In the genomic region with DNA sequence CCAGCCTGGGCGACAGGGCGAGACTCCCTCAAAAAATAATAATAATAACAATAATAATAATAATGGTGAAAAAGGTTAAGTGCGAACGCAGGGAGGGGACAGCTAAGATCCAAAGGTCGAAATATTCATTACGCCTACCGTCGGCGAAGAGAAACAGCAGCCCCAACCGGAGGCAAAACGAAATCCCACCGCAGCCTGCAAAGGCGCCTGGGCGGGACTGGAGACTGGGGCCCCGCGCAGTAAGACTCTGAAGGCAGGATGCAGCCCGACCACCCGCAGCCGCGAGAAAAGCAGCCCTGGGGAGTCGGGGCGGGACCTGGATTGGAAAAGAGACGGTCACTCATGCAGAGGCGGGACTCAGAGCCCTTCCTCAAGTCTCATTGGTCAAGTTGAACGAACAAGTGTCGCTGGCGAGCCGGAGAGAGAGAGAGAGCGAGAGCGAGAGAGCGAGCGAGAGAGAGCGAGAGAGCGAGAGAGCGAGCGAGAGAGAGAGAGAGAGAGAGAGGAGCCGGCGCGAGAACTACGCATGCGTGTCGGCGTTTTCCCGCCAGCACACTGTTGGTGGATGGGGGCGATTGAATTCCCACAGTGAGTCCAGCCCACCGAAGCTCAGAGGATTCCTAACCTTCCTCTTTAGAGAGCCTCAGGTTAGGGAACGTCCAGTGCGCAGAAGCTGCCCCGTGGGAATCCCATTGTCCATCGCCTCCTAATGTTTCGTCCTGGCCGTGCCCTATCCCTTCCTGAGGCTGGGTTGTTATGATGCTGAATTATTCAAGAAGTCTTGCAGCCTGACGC, we compare ENCODE assay signal across 8 cellular contexts. TPM values are rescaled to one million over a fixed set of nuclear protein-coding genes. Genes with fewer than 3 reads are reported as not detected.
DNase-seq lines count a peak whose midpoint lies in the region; ATAC-seq and TF ChIP-seq lines count a peak whose summit lies in the region.

No MANE protein-coding gene starts in this region.

- H3K4me3 Mint-ChIP-seq in activated B cell treated with CpG ODN at 0.5 μM for 24 hours: peak overlapping the region; percentile 85

- H3K4me1 Mint-ChIP-seq in activated B cell treated with CpG ODN at 0.5 μM for 24 hours: peaks cover 39% of the 10 kb centered on the region

- H3K27me3 Mint-ChIP-seq in activated B cell treated with CpG ODN at 0.5 μM for 24 hours: peaks cover 2% of the 10 kb centered on the region

- CTCF ChIA-PET in activated B cell treated with CpG ODN at 0.5 μM for 24 hours (lab: Charles Lee): interaction anchor here (0.6 to 1.4 kb wide), 5 partner anchors 18 to 79 kb away, joined by 3 to 5 read pairs (median 4); no protein-coding TSS in a partner anchor

- intact Hi-C loops in activated B cell treated with CpG ODN at 0.5 μM for 24 hours (cut with micrococcal nuclease): loop anchor here (1.0 to 5.0 kb wide), 7 partner anchors 11 to 79 kb away; partner anchors contain the start of genes ENTREP3, FDPS, HCN3 and MTX1

- peaks cover 7% of the 10 kb centered on the region for H3K36me3 Mint-ChIP-seq in activated B cell treated with CpG ODN at 0.5 μM for 24 hours (ENCODE audit: low read depth)

- H3K9me3 Mint-ChIP-seq in activated B cell treated with CpG ODN at 0.5 μM for 24 hours: no peaks in the 10 kb centered on the region

- peak overlapping the region; percentile 96 for H3K27ac Mint-ChIP-seq in activated B cell treated with CpG ODN at 0.5 μM for 24 hours

- DNase-seq in AG20443 (ENCODE audit: low spot score) (peak; percentile 95), NCI-H226 (peak; percentile 98), activated B cell treated with CpG ODN at 0.5 μM for 24 hours (peak; percentile 87), islet precursor cell (peak; percentile 100)
- peak; percentile 96 for DNase-seq in central memory CD4-positive, alpha-beta T cell
- DNase-seq in stimulated activated CD4-positive, alpha-beta T cell treated with anti-CD3 and anti-CD28 coated beads, Interleukin-12 subunit alpha, Interleukin-12 subunit beta, amount 100 ng/mL, for 4 hours: peak; percentile 82

- ATAC-seq in GM19023 (IDR thresholded peaks at IDR 0.05; ENCODE audit: unreplicated experiment) (peak; percentile 82), HG03196 (IDR thresholded peaks at IDR 0.05; ENCODE audit: unreplicated experiment) (peak; percentile 84), activated B cell treated with CpG ODN at 0.5 μM for 24 hours (ENCODE audit: low read depth) (peak; percentile 97)

- TF ChIP-seq CTCF in activated B cell treated with CpG ODN at 0.5 μM for 24 hours (IDR thresholded peaks at IDR 0.05): no peak

- POLR2A ChIA-PET in activated B cell treated with CpG ODN at 0.5 μM for 24 hours (lab: Charles Lee): interaction anchor here (0.8 to 2.7 kb wide), 12 partner anchors 11 to 319 kb away, joined by 3 to 13 read pairs (median 6); partner anchors contain the start of genes ENTREP3, FDPS, KRTCAP2 and MTX1

RNA-seq across cellular contexts. Expression of gene ENTREP3, which starts 10.7 kb away (rescaled TPM):
- 13.7 and 14.8 TPM in 2 replicates for total RNA-seq in activated B cell treated with CpG ODN at 0.5 μM for 24 hours

RNA-seq across cellular contexts. Expression of gene SCAMP3, which starts 17.6 kb away (rescaled TPM):
- total RNA-seq in activated B cell treated with CpG ODN at 0.5 μM for 24 hours: 71.8 and 78.6 TPM in 2 replicates

RNA-seq across cellular contexts. Expression of gene CLK2, which starts 28.7 kb away (rescaled TPM):
- total RNA-seq in activated B cell treated with CpG ODN at 0.5 μM for 24 hours: 109 and 112 TPM in 2 replicates

RNA-seq across cellular contexts. Expression of gene HCN3, which starts 32.7 kb away (rescaled TPM):
- total RNA-seq in activated B cell treated with CpG ODN at 0.5 μM for 24 hours: 2.7 TPM in 2 replicates

RNA-seq across cellular contexts. Expression of gene MTX1, which starts 36.1 kb away (rescaled TPM):
- 36.7 and 38.2 TPM in 2 replicates for total RNA-seq in activated B cell treated with CpG ODN at 0.5 μM for 24 hours

Comparison
In these comparisons a context has a peak if more than half of its experiments do, and no peak if none do; other contexts are left out.
1. Peak in every context shown above with its lines: DNase-seq and ATAC-seq.